ENCODE assay signal across 19 cellular contexts in genomic region chr3:15495461-15496340, GRCh38. TPM values are rescaled to one million over a fixed set of nuclear protein-coding genes. Genes with fewer than 3 reads are reported as not detected.
DNase-seq lines count a peak whose midpoint lies in the region; ATAC-seq and TF ChIP-seq lines count a peak whose summit lies in the region.
"Had no signal": no experiment of that assay in that cellular context is flagged by ENCODE, and none has a peak within 500 bp of the region (broad histone marks: within the 10 kb centered on the region; RNA-seq: fewer than 3 reads in every experiment).

No MANE protein-coding gene starts in this region.

- DNase-seq in activated effector memory CD4-positive, alpha-beta T cell treated with anti-CD3 and anti-CD28 coated beads, Interleukin-2, amount 50 U/mL, for 16 hours = peak; percentile 17
- DNase-seq in activated effector memory CD4-positive, alpha-beta T cell treated with Interleukin-2 at 50 U/mL for 16 hours = no peak
- DNase-seq in WTC11 (ENCODE audit: low spot score) (no peak), mesenteric fat pad (ENCODE audit: low spot score) (peak; percentile 41), immature natural killer cell (no peak), OCI-LY7 (ENCODE audit: low spot score) (no peak)
- no peak for DNase-seq in activated T-helper 2 cell treated with anti-CD3 and anti-CD28 coated beads, Interferon-gamma antibody, Interleukin-2, Interleukin-4, amounts not matched to agents 10 μg/mL and 5 μg/mL and 100 μg/mL, durations not matched to agents 14 hours and 24 hours and 36 hours (ENCODE audit: low spot score)
- DNase-seq: activated CD4-positive, alpha-beta T cell treated with anti-CD3 and anti-CD28 coated beads, Interleukin-2, amount 50 U/mL, for 1 hour; aorta; CD8-positive, alpha-beta T cell; esophagus squamous epithelium; NCI-H526; RPMI8226; stomach had no signal

- no peak overlapping the region for H2AFZ ChIP-seq in OCI-LY7 (ENCODE audit: low read length)
- H2AFZ ChIP-seq: hepatocyte had no signal

- no peak overlapping the region for H3K4me3 Mint-ChIP-seq in WTC11
- H3K4me3 Mint-ChIP-seq in immature natural killer cell = no peak overlapping the region
- H3K4me3 Mint-ChIP-seq in activated T-helper 2 cell treated with anti-CD3 and anti-CD28 coated beads, Interferon-gamma antibody, Interleukin-2, Interleukin-4, amounts not matched to agents 10 μg/mL and 5 μg/mL and 100 μg/mL, durations not matched to agents 14 hours and 24 hours and 36 hours (ENCODE audit: low read depth) = no peak overlapping the region
- H3K4me3 Mint-ChIP-seq: activated T-helper 1 cell treated with anti-CD3 and anti-CD28 coated beads, Interleukin-12 subunit alpha, Interleukin-12 subunit beta, Interleukin-2, Interleukin-4 antibody, amounts not matched to agents 30 ng/mL and 10 ng/mL and 1 ng/mL, durations not matched to agents 14 hours and 24 hours and 36 hours; CD8-positive, alpha-beta T cell; dendritic cell treated with granulocyte-macrophage colony-stimulating factor and Interleukin-4, amounts not matched to agents 40 ng/mL and 50 ng/mL, for 4 days; T-helper 1 cell treated with Interleukin-12 subunit alpha and Interleukin-12 subunit beta and Interleukin-4 antibody, amounts not matched to agents 30 μg/mL and 1 μg/mL, for 36 hours had no signal

- no peaks in the 10 kb centered on the region for H3K27me3 ChIP-seq in stomach smooth muscle (ENCODE audit: control insufficient read depth in 1 of 2, insufficient read depth in 2 of 2, low read length in 2 of 2)
- H3K27me3 ChIP-seq: esophagus squamous epithelium, hepatocyte, stomach had no signal

- H3K9me3 ChIP-seq in stomach smooth muscle (ENCODE audit: control insufficient read depth in 2 of 2, low read length in 2 of 2) (no peaks in the 10 kb centered on the region), OCI-LY7 (ENCODE audit: low read length) (no peaks in the 10 kb centered on the region)
- H3K9me3 ChIP-seq: esophagus squamous epithelium, stomach had no signal

- H3K27ac ChIP-seq in stomach smooth muscle (ENCODE audit: low read length) (peak overlapping the region; percentile 77), OCI-LY7 (ENCODE audit: low read depth, low read length, poor library complexity, severe bottlenecking) (no peak overlapping the region)
- H3K27ac ChIP-seq: esophagus squamous epithelium, hepatocyte had no signal

- no peaks in the 10 kb centered on the region for H3K9me3 Mint-ChIP-seq in WTC11
- no peaks in the 10 kb centered on the region for H3K9me3 Mint-ChIP-seq in immature natural killer cell
- H3K9me3 Mint-ChIP-seq in activated T-helper 2 cell treated with anti-CD3 and anti-CD28 coated beads, Interferon-gamma antibody, Interleukin-2, Interleukin-4, amounts not matched to agents 10 μg/mL and 5 μg/mL and 100 μg/mL, durations not matched to agents 14 hours and 24 hours and 36 hours = no peaks in the 10 kb centered on the region
- H3K9me3 Mint-ChIP-seq: activated T-helper 1 cell treated with anti-CD3 and anti-CD28 coated beads, Interleukin-12 subunit alpha, Interleukin-12 subunit beta, Interleukin-2, Interleukin-4 antibody, amounts not matched to agents 30 ng/mL and 10 ng/mL and 1 ng/mL, durations not matched to agents 14 hours and 24 hours and 36 hours; CD8-positive, alpha-beta T cell; dendritic cell treated with granulocyte-macrophage colony-stimulating factor and Interleukin-4, amounts not matched to agents 40 ng/mL and 50 ng/mL, for 4 days; T-helper 1 cell treated with Interleukin-12 subunit alpha and Interleukin-12 subunit beta and Interleukin-4 antibody, amounts not matched to agents 30 μg/mL and 1 μg/mL, for 36 hours had no signal

- H3K4me1 Mint-ChIP-seq in WTC11 = peaks cover 24% of the 10 kb centered on the region
- H3K4me1 Mint-ChIP-seq in immature natural killer cell = peaks cover 64 to 77% of the 10 kb centered on the region in 2 donors
- H3K4me1 Mint-ChIP-seq in activated T-helper 2 cell treated with anti-CD3 and anti-CD28 coated beads, Interferon-gamma antibody, Interleukin-2, Interleukin-4, amounts not matched to agents 10 μg/mL and 5 μg/mL and 100 μg/mL, durations not matched to agents 14 hours and 24 hours and 36 hours (ENCODE audit: low read depth) = peaks cover 22% of the 10 kb centered on the region

- H3K27me3 Mint-ChIP-seq in WTC11 (ENCODE audit: low read depth) = peaks cover 6% of the 10 kb centered on the region; the same call in 1 of the 2 replicates
- no peaks in the 10 kb centered on the region for H3K27me3 Mint-ChIP-seq in immature natural killer cell (ENCODE audit: low read depth in 3 of 3)
- H3K27me3 Mint-ChIP-seq in activated T-helper 2 cell treated with anti-CD3 and anti-CD28 coated beads, Interferon-gamma antibody, Interleukin-2, Interleukin-4, amounts not matched to agents 10 μg/mL and 5 μg/mL and 100 μg/mL, durations not matched to agents 14 hours and 24 hours and 36 hours (ENCODE audit: low read depth) = no peaks in the 10 kb centered on the region

- H3K4me2 ChIP-seq in OCI-LY7 (ENCODE audit: low read length) = no peak overlapping the region
- H3K4me2 ChIP-seq: hepatocyte had no signal

- CTCF ChIA-PET in WTC11 (lab: Charles Lee) (interaction anchor here (0.7 to 1.6 kb wide), 8 partner anchors 19 to 479 kb away, joined by 3 to 7 read pairs (median 4); no protein-coding TSS in a partner anchor), OCI-LY7 (lab: Charles Lee; ENCODE audit: unreplicated experiment) (interaction anchor here (1.0 kb wide), 1 partner anchor 1169 kb away, joined by 3 read pairs; no protein-coding TSS in a partner anchor)

- peak; percentile 50 for ATAC-seq in WTC11
- ATAC-seq: CD8-positive, alpha-beta T cell had no signal

- peak overlapping the region; percentile 36 to 47 for H3K9ac ChIP-seq in stomach smooth muscle (ENCODE audit: low read length in 2 of 2)

- POLR2A ChIA-PET in WTC11 (lab: Charles Lee) = interaction anchor here (0.5 kb wide), 1 partner anchor 787 kb away, joined by 5 read pairs; no protein-coding TSS in a partner anchor
- POLR2A ChIA-PET in OCI-LY7 (lab: Charles Lee) = interaction anchor here (0.7 to 0.8 kb wide), 2 partner anchors 53 to 289 kb away, joined by 3 to 5 read pairs; no protein-coding TSS in a partner anchor

- no peaks in the 10 kb centered on the region for H3K9me2 ChIP-seq in OCI-LY7 (ENCODE audit: insufficient read depth, low read length)

- H4K20me1 ChIP-seq in OCI-LY7 (ENCODE audit: insufficient read depth, low read length) = no peaks in the 10 kb centered on the region

- no peak for TF ChIP-seq CTCF in WTC11 (IDR thresholded peaks at IDR 0.05)
- no peak for TF ChIP-seq CTCF in OCI-LY7 (conservative IDR thresholded peaks at IDR 0.05; ENCODE audit: low read length)

- no peaks in the 10 kb centered on the region for H3K36me3 Mint-ChIP-seq in WTC11
- peaks cover 0 to 10% (median 3%) of the 10 kb centered on the region in 3 donors for H3K36me3 Mint-ChIP-seq in immature natural killer cell
- no peaks in the 10 kb centered on the region for H3K36me3 Mint-ChIP-seq in activated T-helper 2 cell treated with anti-CD3 and anti-CD28 coated beads, Interferon-gamma antibody, Interleukin-2, Interleukin-4, amounts not matched to agents 10 μg/mL and 5 μg/mL and 100 μg/mL, durations not matched to agents 14 hours and 24 hours and 36 hours (ENCODE audit: low read depth)
- H3K36me3 Mint-ChIP-seq: CD8-positive, alpha-beta T cell had no signal

- H3K36me3 ChIP-seq in stomach smooth muscle (ENCODE audit: control insufficient read depth in 2 of 2, insufficient read depth in 2 of 2, low read length in 2 of 2) = no peaks in the 10 kb centered on the region
- no peaks in the 10 kb centered on the region for H3K36me3 ChIP-seq in OCI-LY7 (ENCODE audit: insufficient read depth, low read length)
- H3K36me3 ChIP-seq: esophagus squamous epithelium, stomach had no signal

- intact Hi-C loops in OCI-LY7 (cut with micrococcal nuclease; ENCODE audit: unreplicated experiment) = no loop called here
- intact Hi-C loops in activated T-helper 2 cell treated with anti-CD3 and anti-CD28 coated beads, Interferon-gamma antibody, Interleukin-2, Interleukin-4, amounts not matched to agents 10 μg/mL and 5 μg/mL and 100 μg/mL, durations not matched to agents 14 hours and 24 hours and 36 hours (cut with micrococcal nuclease) = no loop called here

- BruUV-seq in OCI-LY7 (replicated peaks; lab: Mats Ljungman, UMichigan) = no TSS peak

- no peaks in the 10 kb centered on the region for H3K79me2 ChIP-seq in OCI-LY7 (ENCODE audit: insufficient read depth, low read depth, low read length)
- H3K79me2 ChIP-seq: hepatocyte had no signal

- H3K4me3 ChIP-seq in stomach smooth muscle (ENCODE audit: low read length in 2 of 2) = peak overlapping the region in 1 of 2 donors; percentile 22
- no peak overlapping the region for H3K4me3 ChIP-seq in OCI-LY7 (ENCODE audit: low read depth, low read length, poor library complexity, severe bottlenecking)
- H3K4me3 ChIP-seq: esophagus squamous epithelium, hepatocyte, stomach had no signal

- no peak overlapping the region for H3K27ac Mint-ChIP-seq in WTC11
- H3K27ac Mint-ChIP-seq in immature natural killer cell = no peak overlapping the region
- H3K27ac Mint-ChIP-seq in activated T-helper 2 cell treated with anti-CD3 and anti-CD28 coated beads, Interferon-gamma antibody, Interleukin-2, Interleukin-4, amounts not matched to agents 10 μg/mL and 5 μg/mL and 100 μg/mL, durations not matched to agents 14 hours and 24 hours and 36 hours = no peak overlapping the region
- H3K27ac Mint-ChIP-seq: CD8-positive, alpha-beta T cell; dendritic cell treated with granulocyte-macrophage colony-stimulating factor and Interleukin-4, amounts not matched to agents 40 ng/mL and 50 ng/mL, for 4 days; T-helper 1 cell treated with Interleukin-12 subunit alpha and Interleukin-12 subunit beta and Interleukin-4 antibody, amounts not matched to agents 30 μg/mL and 1 μg/mL, for 36 hours had no signal

- peaks cover 41% of the 10 kb centered on the region for H3K4me1 ChIP-seq in stomach smooth muscle (ENCODE audit: control insufficient read depth, insufficient read depth, low read length)
- no peaks in the 10 kb centered on the region for H3K4me1 ChIP-seq in OCI-LY7 (ENCODE audit: insufficient read depth, low read length, poor library complexity, severe bottlenecking)

RNA-seq across cellular contexts. Expression of gene COLQ, which starts 25.8 kb away (rescaled TPM):
- total RNA-seq in WTC11 (2021) (1.2 to 2.2 TPM (median 1.8 TPM) in 3 replicates), mesenteric fat pad (0.74 TPM), OCI-LY7 (2022) (0.28 and 0.42 TPM in 2 replicates)
- 10 to 100 TPM; 13.3 to 27.8 (median 18.8) TPM for polyA plus RNA-seq in immature natural killer cell
- total RNA-seq in OCI-LY7 (2014; rRNA removed; shearing (Covaris generic)) = 1.4 and 1.5 TPM in 2 replicates
- 1.6 and 2.1 TPM in 2 replicates for total RNA-seq in activated T-helper 2 cell treated with anti-CD3 and anti-CD28 coated beads, Interferon-gamma antibody, Interleukin-2, Interleukin-4, amounts not matched to agents 10 μg/mL and 5 μg/mL and 100 μg/mL, durations not matched to agents 14 hours and 24 hours and 36 hours

Comparison
In these comparisons a context has a peak if more than half of its experiments do, and no peak if none do; other contexts are left out.
1. DNase-seq: peak in activated effector memory CD4-positive, alpha-beta T cell treated with anti-CD3 and anti-CD28 coated beads, Interleukin-2, amount 50 U/mL, for 16 hours (single experiment) and mesenteric fat pad (single experiment); none in activated effector memory CD4-positive, alpha-beta T cell treated with Interleukin-2 at 50 U/mL for 16 hours (single experiment), WTC11 (single experiment), immature natural killer cell (0 of 3), OCI-LY7 (single experiment) and activated T-helper 2 cell treated with anti-CD3 and anti-CD28 coated beads, Interferon-gamma antibody, Interleukin-2, Interleukin-4, amounts not matched to agents 10 μg/mL and 5 μg/mL and 100 μg/mL, durations not matched to agents 14 hours and 24 hours and 36 hours (single experiment).